ENCODE assay signal across 2 cellular contexts in genomic region chr15:51803961-51804360, GRCh38.
TF ChIP-seq lines count a peak whose summit lies in the region.

No MANE protein-coding gene starts in this region.

TF ChIP-seq in A549, 52 proteins besides CTCF, POLR2A, EP300 and RAD21:
- TF ChIP-seq KDM5A (IDR thresholded peaks at IDR 0.05) (no peak), ESRRA (IDR thresholded peaks at IDR 0.05; ENCODE audit: borderline replicate concordance, low read length) (no peak), KDM1A (IDR thresholded peaks at IDR 0.05; ENCODE audit: low read depth) (no peak), POLR2AphosphoS2 (conservative IDR thresholded peaks at IDR 0.05; ENCODE audit: low read length) (no peak), SREBF2 (IDR thresholded peaks at IDR 0.05) (no peak), EHMT2 (IDR thresholded peaks at IDR 0.05; ENCODE audit: low read depth) (no peak), ZSCAN20 (CRISPR knock-in tag; IDR thresholded peaks at IDR 0.05) (no peak), BHLHE40 (IDR thresholded peaks at IDR 0.05; ENCODE audit: low read depth, low read length) (no peak), JUNB (IDR thresholded peaks at IDR 0.05) (no peak), HMGXB4 (CRISPR knock-in tag; IDR thresholded peaks at IDR 0.05; ENCODE audit: borderline replicate concordance) (no peak), JUN (IDR thresholded peaks at IDR 0.05) (no peak), FOSL2 (IDR thresholded peaks at IDR 0.05) (no peak), FOSL2 (CRISPR knock-in tag; IDR thresholded peaks at IDR 0.05) (no peak), NFE2L2 (conservative IDR thresholded peaks at IDR 0.05; ENCODE audit: low read length) (no peak), RFX5 (IDR thresholded peaks at IDR 0.05) (no peak), ATOH8 (CRISPR knock-in tag; IDR thresholded peaks at IDR 0.05; ENCODE audit: low read depth) (no peak), FOSB (CRISPR knock-in tag; IDR thresholded peaks at IDR 0.05) (no peak), FOXS1 (CRISPR knock-in tag; IDR thresholded peaks at IDR 0.05) (no peak), CBX2 (IDR thresholded peaks at IDR 0.05; ENCODE audit: borderline replicate concordance, low read depth) (no peak), MAZ (IDR thresholded peaks at IDR 0.05; ENCODE audit: borderline replicate concordance, low read depth, low read length) (no peak), CEBPB (IDR thresholded peaks at IDR 0.05) (no peak)

TF ChIP-seq in HCT116, 20 proteins besides CTCF, POLR2A, EP300 and RAD21:
- no peak for TF ChIP-seq EZH2phosphoT487 (IDR thresholded peaks at IDR 0.05; ENCODE audit: borderline replicate concordance)
- TF ChIP-seq YY1 (IDR thresholded peaks at IDR 0.05; ENCODE audit: extremely low read depth, insufficient replicate concordance, low read depth, low read length): no peak
- no peak for TF ChIP-seq SIN3A (IDR thresholded peaks at IDR 0.05; ENCODE audit: low read depth)
- TF ChIP-seq SRF (IDR thresholded peaks at IDR 0.05; ENCODE audit: low read depth): no peak
- no peak for TF ChIP-seq REST (IDR thresholded peaks at IDR 0.05; ENCODE audit: low read depth)
- TF ChIP-seq ZBTB33 (IDR thresholded peaks at IDR 0.05; ENCODE audit: extremely low read depth, insufficient replicate concordance, low read length): no peak
- no peak for TF ChIP-seq ATF3 (IDR thresholded peaks at IDR 0.05)
- no peak for TF ChIP-seq EGR1 (IDR thresholded peaks at IDR 0.05; ENCODE audit: low read depth)
- TF ChIP-seq ZNF274 (IDR thresholded peaks at IDR 0.05; ENCODE audit: low read depth, low read length): no peak
